1 cellular context compared by ENCODE assay signal in genomic region chr6:166693880-166694279, GRCh38.
TF ChIP-seq lines count a peak whose summit lies in the region.

No MANE protein-coding gene starts in this region.

TF ChIP-seq in HCT116, 20 proteins besides CTCF, POLR2A, EP300 and RAD21 (continued from another document):
- TF ChIP-seq REST (IDR thresholded peaks at IDR 0.05; ENCODE audit: low read depth) (no peak), SIN3A (IDR thresholded peaks at IDR 0.05; ENCODE audit: low read depth) (no peak), SRF (IDR thresholded peaks at IDR 0.05; ENCODE audit: low read depth) (no peak), MAX (IDR thresholded peaks at IDR 0.05) (peak; percentile 75; the same call in 1 of the 2 replicates), EZH2 (IDR thresholded peaks at IDR 0.05) (no peak), POLR2AphosphoS5 (IDR thresholded peaks at IDR 0.05; ENCODE audit: low read depth, low read length) (no peak), ATF3 (IDR thresholded peaks at IDR 0.05) (no peak), ELF1 (IDR thresholded peaks at IDR 0.05; ENCODE audit: borderline replicate concordance, low read depth) (no peak), JUND (IDR thresholded peaks at IDR 0.05) (peak; percentile 65)
